18 cellular contexts compared by ENCODE assay signal in genomic region chr11:36790450-36790849, GRCh38.
"Had no signal": no experiment of that assay in that cellular context is flagged by ENCODE, and none has a peak within 500 bp of the region (broad histone marks: within the 10 kb centered on the region; RNA-seq: fewer than 3 reads in every experiment).

No MANE protein-coding gene starts in this region.

- H3K9ac ChIP-seq: parathyroid adenoma had no signal

- DNase-seq: effector memory CD8-positive, alpha-beta T cell; esophagus squamous epithelium; foreskin melanocyte; head of caudate nucleus; kidney; left cardiac atrium; mammary epithelial cell; natural killer cell; psoas muscle; retina; sigmoid colon; stimulated activated CD4-positive, alpha-beta T cell treated with anti-CD3 and anti-CD28 coated beads, Interleukin-12 subunit alpha, Interleukin-12 subunit beta, amount 100 ng/mL, for 4 hours; stimulated activated CD4-positive, alpha-beta T cell treated with anti-CD3 and anti-CD28 coated beads, Interleukin-2, amount 100 ng/mL, for 48 hours; stimulated activated naive CD4-positive, alpha-beta T cell treated with Interleukin-2 at 50 U/mL for 16 hours; trophoblast cell had no signal

- H3K4me3 ChIP-seq: esophagus squamous epithelium, hepatocyte, psoas muscle, sigmoid colon, skin epidermis had no signal

- H3K27me3 ChIP-seq: esophagus squamous epithelium, hepatocyte, sigmoid colon had no signal

- H3K9me3 Mint-ChIP-seq: effector memory CD8-positive, alpha-beta T cell; natural killer cell had no signal

- H3K4me3 Mint-ChIP-seq: effector memory CD8-positive, alpha-beta T cell; natural killer cell had no signal

- H3K4me1 Mint-ChIP-seq: natural killer cell had no signal

- H3K79me2 ChIP-seq: hepatocyte, parathyroid adenoma had no signal

- H3K36me3 Mint-ChIP-seq: natural killer cell had no signal

- H2AFZ ChIP-seq: hepatocyte, parathyroid adenoma had no signal

- ATAC-seq: effector memory CD8-positive, alpha-beta T cell; natural killer cell; psoas muscle had no signal

- H3K4me2 ChIP-seq: hepatocyte had no signal

- H3K27ac Mint-ChIP-seq: effector memory CD8-positive, alpha-beta T cell; natural killer cell had no signal

- H3K36me3 ChIP-seq: esophagus squamous epithelium, sigmoid colon had no signal

- H3K4me1 ChIP-seq: esophagus squamous epithelium, parathyroid adenoma, psoas muscle had no signal

- H3K27ac ChIP-seq: esophagus squamous epithelium, hepatocyte, parathyroid adenoma, psoas muscle, sigmoid colon, skin epidermis had no signal

- H3K9me3 ChIP-seq: esophagus squamous epithelium, psoas muscle, sigmoid colon had no signal
